Comparison of ENCODE assay signal across 8 cellular contexts in genomic region chr1:1505366-1505798, GRCh38. TPM values are rescaled to one million over a fixed set of nuclear protein-coding genes. Genes with fewer than 3 reads are reported as not detected.
DNase-seq lines count a peak whose midpoint lies in the region; ATAC-seq and TF ChIP-seq lines count a peak whose summit lies in the region.
"Not testable (repeated sequence)": the region's sequence is repeated elsewhere in the genome, so short reads cannot be mapped to it uniquely, and the experiment has no call there.

No MANE protein-coding gene starts in this region.

- not testable (repeated sequence) for H3K9me2 ChIP-seq in GM23338 (ENCODE audit: insufficient read depth)

- H3K4me3 ChIP-seq in CD8-positive, alpha-beta memory T cell (ENCODE audit: low read length); GM23338: not testable (repeated sequence)
- H3K4me3 ChIP-seq in mucosa of rectum (ENCODE audit: low read length in 2 of 2) = peak overlapping the region in 1 of 2 donors; percentile 41

- DNase-seq in CD8-positive, alpha-beta memory T cell = peak in 1 of 5 donors; percentile 18
- DNase-seq in GM23338 (ENCODE audit: low spot score) = not testable (repeated sequence)
- DNase-seq in NCI-H146 treated with DMSO at 0.1 percent for 48 hours (lab: John Stamatoyannopoulos, UW; ENCODE audit: unreplicated experiment) = peak; percentile 28
- DNase-seq in SK-N-DZ (ENCODE audit: low spot score) = peak; percentile 47
- peak; percentile 29 for DNase-seq in foreskin melanocyte

- not testable (repeated sequence) for H2AFZ ChIP-seq in GM23338

- not testable (repeated sequence) for H3K79me2 ChIP-seq in GM23338 (replicated peaks; ENCODE audit: insufficient read depth)

- not testable (repeated sequence) for H3K36me3 Mint-ChIP-seq in CD8-positive, alpha-beta memory T cell; GM23338 (ENCODE audit: low read depth); activated naive CD8-positive, alpha-beta T cell; stimulated activated memory B cell treated with anti-CD40 and anti-IgM and Interleukin-4, amounts not matched to agents 10 μg/mL and 1 μg/mL and 100 μg/mL, for 72 hours

- not testable (repeated sequence) for H3F3A ChIP-seq in GM23338 (replicated peaks; ENCODE audit: low read depth)

- CTCF ChIA-PET in CD8-positive, alpha-beta memory T cell (lab: Charles Lee) = interaction anchor here (0.9 to 1.7 kb wide), 2 partner anchors 64 to 200 kb away, joined by 3 to 6 read pairs; no protein-coding TSS in a partner anchor

- POLR2A ChIA-PET in CD8-positive, alpha-beta memory T cell (lab: Charles Lee) = not testable (repeated sequence)

- H3K27ac ChIP-seq in CD8-positive, alpha-beta memory T cell (ENCODE audit: low read depth, low read length); GM23338 (ENCODE audit: low read depth): not testable (repeated sequence)
- H3K27ac ChIP-seq in mucosa of rectum (ENCODE audit: low read depth in 2 of 2, low read length in 2 of 2) = peak overlapping the region; percentile 22 to 65

- H3K4me1 ChIP-seq in CD8-positive, alpha-beta memory T cell (ENCODE audit: insufficient read depth, low read length); GM23338 (ENCODE audit: insufficient read depth); mucosa of rectum (ENCODE audit: control insufficient read depth in 2 of 2, insufficient read depth in 2 of 2, low read length in 2 of 2): not testable (repeated sequence)

- H3K9me3 ChIP-seq in CD8-positive, alpha-beta memory T cell (ENCODE audit: low read length); mucosa of rectum (ENCODE audit: control insufficient read depth in 2 of 2, low read length in 2 of 2): not testable (repeated sequence)

- not testable (repeated sequence) for H3K36me3 ChIP-seq in CD8-positive, alpha-beta memory T cell (ENCODE audit: insufficient read depth, low read length); GM23338 (ENCODE audit: insufficient read depth); mucosa of rectum (ENCODE audit: control insufficient read depth in 2 of 2, insufficient read depth in 2 of 2, low read length in 2 of 2)

- not testable (repeated sequence) for H3K27me3 Mint-ChIP-seq in CD8-positive, alpha-beta memory T cell; GM23338 (ENCODE audit: insufficient read depth, low read depth, poor library complexity); activated naive CD8-positive, alpha-beta T cell; stimulated activated memory B cell treated with anti-CD40 and anti-IgM and Interleukin-4, amounts not matched to agents 10 μg/mL and 1 μg/mL and 100 μg/mL, for 72 hours

- TF ChIP-seq CTCF in GM23338 (conservative IDR thresholded peaks at IDR 0.05; ENCODE audit: low read depth in 2 of 2) = peak; percentile 30; a peak in 2 of 4 replicates

- not testable (repeated sequence) for H3K4me2 ChIP-seq in GM23338

- H3K4me1 Mint-ChIP-seq in CD8-positive, alpha-beta memory T cell = peaks cover 8 to 14% (median 12%) of the 10 kb centered on the region in 3 donors
- H3K4me1 Mint-ChIP-seq in GM23338 = not testable (repeated sequence)
- H3K4me1 Mint-ChIP-seq in activated naive CD8-positive, alpha-beta T cell (ENCODE audit: low read depth) = peaks cover 12% of the 10 kb centered on the region
- H3K4me1 Mint-ChIP-seq in stimulated activated memory B cell treated with anti-CD40 and anti-IgM and Interleukin-4, amounts not matched to agents 10 μg/mL and 1 μg/mL and 100 μg/mL, for 72 hours = peaks cover 14% of the 10 kb centered on the region

- H3K9ac ChIP-seq in mucosa of rectum (ENCODE audit: low read depth in 1 of 2, low read length in 2 of 2) = not testable (repeated sequence)

- H3K27me3 ChIP-seq in CD8-positive, alpha-beta memory T cell (ENCODE audit: insufficient read depth, low read length, poor library complexity, severe bottlenecking); GM23338 (ENCODE audit: insufficient read depth); mucosa of rectum (ENCODE audit: control insufficient read depth in 2 of 2, insufficient read depth in 2 of 2, low read length in 2 of 2): not testable (repeated sequence)

- peak overlapping the region in 7 of 8 donors; percentile 53 to 98 (median 95) for H3K27ac Mint-ChIP-seq in CD8-positive, alpha-beta memory T cell
- H3K27ac Mint-ChIP-seq in GM23338 = not testable (repeated sequence)
- H3K27ac Mint-ChIP-seq in activated naive CD8-positive, alpha-beta T cell = peak overlapping the region; percentile 84
- H3K27ac Mint-ChIP-seq in stimulated activated memory B cell treated with anti-CD40 and anti-IgM and Interleukin-4, amounts not matched to agents 10 μg/mL and 1 μg/mL and 100 μg/mL, for 72 hours = peak overlapping the region; percentile 86

- H3K9me3 Mint-ChIP-seq in CD8-positive, alpha-beta memory T cell; GM23338; activated naive CD8-positive, alpha-beta T cell (ENCODE audit: low read depth); stimulated activated memory B cell treated with anti-CD40 and anti-IgM and Interleukin-4, amounts not matched to agents 10 μg/mL and 1 μg/mL and 100 μg/mL, for 72 hours: not testable (repeated sequence)

- peak overlapping the region; percentile 65 to 87 (median 82) for H3K4me3 Mint-ChIP-seq in CD8-positive, alpha-beta memory T cell
- H3K4me3 Mint-ChIP-seq in GM23338 = not testable (repeated sequence)
- H3K4me3 Mint-ChIP-seq in activated naive CD8-positive, alpha-beta T cell = peak overlapping the region; percentile 84
- peak overlapping the region; percentile 79 for H3K4me3 Mint-ChIP-seq in stimulated activated memory B cell treated with anti-CD40 and anti-IgM and Interleukin-4, amounts not matched to agents 10 μg/mL and 1 μg/mL and 100 μg/mL, for 72 hours

- peak; percentile 60 for ATAC-seq in GM23338
- ATAC-seq in stimulated activated memory B cell treated with anti-CD40 and anti-IgM and Interleukin-4, amounts not matched to agents 10 μg/mL and 1 μg/mL and 100 μg/mL, for 72 hours = peak; percentile 76

- H4K20me1 ChIP-seq in GM23338 (replicated peaks; ENCODE audit: insufficient read depth) = not testable (repeated sequence)

RNA-seq across cellular contexts. Expression of gene ATAD3A, which starts 6.6 kb away (rescaled TPM):
- 10 to 100 TPM; 97.4 to 98.7 TPM for total RNA-seq in CD8-positive, alpha-beta memory T cell
- polyA plus RNA-seq in CD8-positive, alpha-beta memory T cell = 16.0 TPM
- 71.4 and 80.3 TPM in 2 replicates for total RNA-seq in GM23338 (2014; rRNA removed; shearing (Covaris generic))
- polyA plus RNA-seq in GM23338 (2016; fragmentation: Nextera tagmentation; extraction: Ambion mirVana) = 36.5 and 39.3 TPM in 2 replicates
- 38.0 and 57.0 TPM in 2 replicates for polyA plus RNA-seq in SK-N-DZ (2014; cell fraction: cytosol; rRNA removed)
- 73.6 and 93.9 TPM in 2 replicates for polyA plus RNA-seq in SK-N-DZ (2014; cell fraction: nucleus; rRNA removed)

RNA-seq across cellular contexts. Expression of gene ATAD3B, which starts 33.8 kb away (rescaled TPM):
- total RNA-seq in CD8-positive, alpha-beta memory T cell = 10 to 100 TPM; 81.6 to 86.6 TPM
- 7.9 TPM for polyA plus RNA-seq in CD8-positive, alpha-beta memory T cell
- 61.4 and 63.4 TPM in 2 replicates for total RNA-seq in GM23338 (2014; rRNA removed; shearing (Covaris generic))
- 32.3 and 37.8 TPM in 2 replicates for polyA plus RNA-seq in GM23338 (2016; fragmentation: Nextera tagmentation; extraction: Ambion mirVana)
- 17.9 and 21.5 TPM in 2 replicates for polyA plus RNA-seq in SK-N-DZ (2014; cell fraction: cytosol; rRNA removed)
- polyA plus RNA-seq in SK-N-DZ (2014; cell fraction: nucleus; rRNA removed) = 83.9 and 130 TPM in 2 replicates

RNA-seq across cellular contexts. Expression of gene TMEM240, which starts 35.0 kb away (rescaled TPM):
- total RNA-seq in CD8-positive, alpha-beta memory T cell = under 1 TPM; 0.33 to 0.59 TPM
- polyA plus RNA-seq in CD8-positive, alpha-beta memory T cell = not detected
- 0.74 and 5.1 TPM in 2 replicates for total RNA-seq in GM23338 (2014; rRNA removed; shearing (Covaris generic))
- 1.8 and 1.9 TPM in 2 replicates for polyA plus RNA-seq in GM23338 (2016; fragmentation: Nextera tagmentation; extraction: Ambion mirVana)
- 3.2 and 10.5 TPM in 2 replicates for polyA plus RNA-seq in SK-N-DZ (2014; cell fraction: cytosol; rRNA removed)
- 21.7 and 25.4 TPM in 2 replicates for polyA plus RNA-seq in SK-N-DZ (2014; cell fraction: nucleus; rRNA removed)

RNA-seq across cellular contexts. Expression of gene ATAD3C, which starts 55.9 kb away (rescaled TPM):
- 1 to 10 TPM in 1 of 2 experiments, under 1 TPM in 1; 0.53 to 1.9 TPM for total RNA-seq in CD8-positive, alpha-beta memory T cell
- 4.3 TPM for polyA plus RNA-seq in CD8-positive, alpha-beta memory T cell
- total RNA-seq in GM23338 (2014; rRNA removed; shearing (Covaris generic)) = 0.45 and 1.2 TPM in 2 replicates
- 1.1 and 1.3 TPM in 2 replicates for polyA plus RNA-seq in GM23338 (2016; fragmentation: Nextera tagmentation; extraction: Ambion mirVana)
- 0.06 TPM in 1 of 2 replicates, not detected in the other for polyA plus RNA-seq in SK-N-DZ (2014; cell fraction: cytosol; rRNA removed)
- not detected in 2 replicates for polyA plus RNA-seq in SK-N-DZ (2014; cell fraction: nucleus; rRNA removed)
